16 cellular contexts compared by ENCODE assay signal in genomic region chr2:132581917-132582316, GRCh38.
DNase-seq lines count a peak whose midpoint lies in the region; ATAC-seq and TF ChIP-seq lines count a peak whose summit lies in the region.
"Had no signal": no experiment of that assay in that cellular context is flagged by ENCODE, and none has a peak within 500 bp of the region (broad histone marks: within the 10 kb centered on the region; RNA-seq: fewer than 3 reads in every experiment).

No MANE protein-coding gene starts in this region.

- peaks cover 9% of the 10 kb centered on the region for H3K9me3 Mint-ChIP-seq in glutamatergic neuron (ENCODE audit: unreplicated experiment)
- no peaks in the 10 kb centered on the region for H3K9me3 Mint-ChIP-seq in activated naive CD8-positive, alpha-beta T cell treated with anti-CD3 and anti-CD28 coated beads, Interleukin-2, amount 50 U/mL, for 24 hours
- H3K9me3 Mint-ChIP-seq: memory B cell had no signal

- no peak for ATAC-seq in GM19467 (IDR thresholded peaks at IDR 0.05; ENCODE audit: unreplicated experiment)
- no peak for ATAC-seq in activated naive CD8-positive, alpha-beta T cell treated with anti-CD3 and anti-CD28 coated beads, Interleukin-2, amount 50 U/mL, for 24 hours
- ATAC-seq: effector memory CD8-positive, alpha-beta T cell; heart right ventricle had no signal

- H3K4me1 Mint-ChIP-seq in glutamatergic neuron (ENCODE audit: low read depth, unreplicated experiment), result peaks cover 39% of the 10 kb centered on the region
- H3K4me1 Mint-ChIP-seq in activated naive CD8-positive, alpha-beta T cell treated with anti-CD3 and anti-CD28 coated beads, Interleukin-2, amount 50 U/mL, for 24 hours, result no peaks in the 10 kb centered on the region
- H3K4me1 Mint-ChIP-seq: memory B cell had no signal

- no peaks in the 10 kb centered on the region for H3K9me3 ChIP-seq in MG63
- H3K9me3 ChIP-seq: heart right ventricle had no signal

- peak overlapping the region; percentile 12 for H3K4me3 Mint-ChIP-seq in glutamatergic neuron (ENCODE audit: unreplicated experiment)
- H3K4me3 Mint-ChIP-seq in activated naive CD8-positive, alpha-beta T cell treated with anti-CD3 and anti-CD28 coated beads, Interleukin-2, amount 50 U/mL, for 24 hours, result no peak overlapping the region
- H3K4me3 Mint-ChIP-seq: effector memory CD8-positive, alpha-beta T cell; memory B cell had no signal

- DNase-seq in NCI-H82 (lab: John Stamatoyannopoulos, UW), result peak; percentile 44
- DNase-seq in NCI-H82 treated with DMSO at 0.1 percent for 48 hours (lab: John Stamatoyannopoulos, UW; ENCODE audit: unreplicated experiment), result no peak
- peak; percentile 96 for DNase-seq in NCI-H748 (lab: John Stamatoyannopoulos, UW; ENCODE audit: unreplicated experiment)
- DNase-seq in glutamatergic neuron, result no peak
- no peak for DNase-seq in MG63
- no peak for DNase-seq in activated naive CD8-positive, alpha-beta T cell treated with anti-CD3 and anti-CD28 coated beads, Interleukin-2, amount 50 U/mL, for 24 hours
- no peak for DNase-seq in D341Med (ENCODE audit: low spot score)
- DNase-seq: activated CD4-positive, CD25-positive, alpha-beta regulatory T cell treated with anti-CD3 and anti-CD28 coated beads, Interleukin-2, amount 50 U/mL, for 72 hours; activated T-cell treated with anti-CD3 and anti-CD28 coated beads, Interleukin-2, amount 50 U/mL, for 48 hours; aorta; effector memory CD8-positive, alpha-beta T cell; heart right ventricle; Right ventricle myocardium superior; stimulated activated CD4-positive, alpha-beta T cell treated with anti-CD3 and anti-CD28 coated beads, Interleukin-4, amount 100 ng/mL, for 1 hour had no signal

- no peak overlapping the region for H3K4me3 ChIP-seq in MG63
- H3K4me3 ChIP-seq: heart right ventricle had no signal

- TF ChIP-seq CTCF in glutamatergic neuron (IDR thresholded peaks at IDR 0.05; ENCODE audit: partially characterized antibody, unreplicated experiment), result no peak

- H3K36me3 ChIP-seq in MG63, result no peaks in the 10 kb centered on the region
- H3K36me3 ChIP-seq: heart right ventricle had no signal

- H3K27me3 Mint-ChIP-seq in glutamatergic neuron (ENCODE audit: unreplicated experiment), result peaks cover 12% of the 10 kb centered on the region
- H3K27me3 Mint-ChIP-seq in activated naive CD8-positive, alpha-beta T cell treated with anti-CD3 and anti-CD28 coated beads, Interleukin-2, amount 50 U/mL, for 24 hours, result no peaks in the 10 kb centered on the region
- H3K27me3 Mint-ChIP-seq: effector memory CD8-positive, alpha-beta T cell had no signal

- no peaks in the 10 kb centered on the region for H3K27me3 ChIP-seq in MG63

- H3K27ac Mint-ChIP-seq in glutamatergic neuron (ENCODE audit: unreplicated experiment), result peak overlapping the region; percentile 72
- no peak overlapping the region for H3K27ac Mint-ChIP-seq in activated naive CD8-positive, alpha-beta T cell treated with anti-CD3 and anti-CD28 coated beads, Interleukin-2, amount 50 U/mL, for 24 hours
- H3K27ac Mint-ChIP-seq: effector memory CD8-positive, alpha-beta T cell; memory B cell had no signal

- no peaks in the 10 kb centered on the region for H3K36me3 Mint-ChIP-seq in glutamatergic neuron (ENCODE audit: unreplicated experiment)
- no peaks in the 10 kb centered on the region for H3K36me3 Mint-ChIP-seq in activated naive CD8-positive, alpha-beta T cell treated with anti-CD3 and anti-CD28 coated beads, Interleukin-2, amount 50 U/mL, for 24 hours (ENCODE audit: low read depth)
- H3K36me3 Mint-ChIP-seq: memory B cell had no signal

Comparison
In these comparisons a context has a peak if more than half of its experiments do, and no peak if none do; other contexts are left out.
1. DNase-seq: peak in NCI-H82 (single experiment) and NCI-H748 (single experiment); none in NCI-H82 treated with DMSO at 0.1 percent for 48 hours (single experiment), glutamatergic neuron (single experiment), MG63 (single experiment), activated naive CD8-positive, alpha-beta T cell treated with anti-CD3 and anti-CD28 coated beads, Interleukin-2, amount 50 U/mL, for 24 hours (single experiment) and D341Med (single experiment).